In genomic region chr10:45000764-45001381, GRCh38 we compare ENCODE assay signal across 8 cellular contexts. TPM values are rescaled to one million over a fixed set of nuclear protein-coding genes. Genes with fewer than 3 reads are reported as not detected.
A peak's percentile ranks its signal among the peaks of the same experiment; 100 is the strongest.
DNase-seq lines count a peak whose midpoint lies in the region; ATAC-seq lines count a peak whose summit lies in the region.

TSS of gene ZNF22 (plus strand) at chr10:45000923. CDS start at chr10:45003369, 2,446 bp downstream.

- peak within 1 kb of the TSS; percentile 87 for H3K4me3 Mint-ChIP-seq in activated CD4-positive, alpha-beta memory T cell treated with anti-CD3 and anti-CD28 coated beads for 36 hours

- peaks cover 34% of the 10 kb centered on the region for H3K36me3 Mint-ChIP-seq in activated CD4-positive, alpha-beta memory T cell treated with anti-CD3 and anti-CD28 coated beads for 36 hours

- CTCF ChIA-PET in activated CD4-positive, alpha-beta memory T cell treated with anti-CD3 and anti-CD28 coated beads for 36 hours (lab: Charles Lee), result interaction anchor here (0.6 to 1.5 kb wide), 3 partner anchors 25 to 972 kb away, joined by 3 to 5 read pairs (median 3); partner anchors contain the start of gene TIMM23

- H3K4me1 ChIP-seq in ectodermal cell (ENCODE audit: control insufficient read depth, insufficient read depth, low read length), result peaks cover 4% of the 10 kb centered on the region

- no peaks in the 10 kb centered on the region for H3K27me3 Mint-ChIP-seq in activated CD4-positive, alpha-beta memory T cell treated with anti-CD3 and anti-CD28 coated beads for 36 hours

- peak within 1 kb of the TSS; percentile 64 for H3K4me3 ChIP-seq in ectodermal cell (ENCODE audit: insufficient read depth, low read depth, low read length)

- H3K4me1 Mint-ChIP-seq in activated CD4-positive, alpha-beta memory T cell treated with anti-CD3 and anti-CD28 coated beads for 36 hours (ENCODE audit: low read depth), result peaks cover 32% of the 10 kb centered on the region

- H3K27ac ChIP-seq in ectodermal cell (ENCODE audit: insufficient read depth, low read depth, low read length, poor library complexity, severe bottlenecking), result peak within 1 kb of the TSS; percentile 78

- 2% methylated on average over 79 of the region's 79 CpGs for WGBS in ectodermal cell, 2 experiments

- peak; percentile 59 for ATAC-seq in HG02938 (IDR thresholded peaks at IDR 0.05; ENCODE audit: unreplicated experiment)

- intact Hi-C loops in activated CD4-positive, alpha-beta memory T cell treated with anti-CD3 and anti-CD28 coated beads for 36 hours (cut with micrococcal nuclease), result loop anchor here (1.0 to 10.0 kb wide), 5 partner anchors 26 to 1024 kb away; no protein-coding TSS in a partner anchor

- H3K36me3 ChIP-seq in ectodermal cell (ENCODE audit: control insufficient read depth, insufficient read depth, low read length), result peaks cover 18% of the 10 kb centered on the region

- peaks cover 23% of the 10 kb centered on the region for H3K9me3 Mint-ChIP-seq in activated CD4-positive, alpha-beta memory T cell treated with anti-CD3 and anti-CD28 coated beads for 36 hours

- H3K9me3 ChIP-seq in ectodermal cell (ENCODE audit: control insufficient read depth, low read length), result no peaks in the 10 kb centered on the region

- DNase-seq in SIG-M5 treated with dmso at 0.1 percent for 504 hours (lab: John Stamatoyannopoulos, UW; ENCODE audit: unreplicated experiment) (peak; percentile 74), SIG-M5 (lab: John Stamatoyannopoulos, UW) (no peak), NCI-H2171 treated with DMSO at 0.1 percent for 48 hours (lab: John Stamatoyannopoulos, UW) (peak; percentile 61), lung microvascular endothelial cell (ENCODE audit: low read depth in 2 of 2) (peak; percentile 80 to 81)
- peak; percentile 69 for DNase-seq in activated CD4-positive, alpha-beta memory T cell treated with anti-CD3 and anti-CD28 coated beads for 36 hours
- DNase-seq in stimulated activated CD8-positive, alpha-beta memory T cell treated with anti-CD3 and anti-CD28 coated beads, Interleukin-12 subunit alpha, Interleukin-12 subunit beta, amount 100 ng/mL, for 4 hours (ENCODE audit: low read depth), result peak; percentile 72

- H3K27me3 ChIP-seq in ectodermal cell (ENCODE audit: control insufficient read depth, insufficient read depth, low read length, poor library complexity, severe bottlenecking), result no peaks in the 10 kb centered on the region

- POLR2A ChIA-PET in activated CD4-positive, alpha-beta memory T cell treated with anti-CD3 and anti-CD28 coated beads for 36 hours (lab: Charles Lee), result no interaction called here

- H3K27ac Mint-ChIP-seq in activated CD4-positive, alpha-beta memory T cell treated with anti-CD3 and anti-CD28 coated beads for 36 hours, result peak within 1 kb of the TSS; percentile 85

RNA-seq across cellular contexts. Expression of gene ZNF22, which starts in this region (rescaled TPM):
- total RNA-seq in activated CD4-positive, alpha-beta memory T cell treated with anti-CD3 and anti-CD28 coated beads for 36 hours, result 10 to 100 TPM; 19.3 to 19.9 TPM
- 64.6 TPM for polyA plus RNA-seq in ectodermal cell (2013, experiment 1 of 4)
- polyA plus RNA-seq in ectodermal cell (2013, experiment 2 of 4), result 68.9 TPM
- polyA plus RNA-seq in ectodermal cell (2013, experiment 3 of 4), result 62.8 TPM
- polyA plus RNA-seq in ectodermal cell (2013, experiment 4 of 4), result 68.1 TPM
- 30.1 and 39.3 TPM in 2 replicates for total RNA-seq in lung microvascular endothelial cell
